In the genomic region with DNA sequence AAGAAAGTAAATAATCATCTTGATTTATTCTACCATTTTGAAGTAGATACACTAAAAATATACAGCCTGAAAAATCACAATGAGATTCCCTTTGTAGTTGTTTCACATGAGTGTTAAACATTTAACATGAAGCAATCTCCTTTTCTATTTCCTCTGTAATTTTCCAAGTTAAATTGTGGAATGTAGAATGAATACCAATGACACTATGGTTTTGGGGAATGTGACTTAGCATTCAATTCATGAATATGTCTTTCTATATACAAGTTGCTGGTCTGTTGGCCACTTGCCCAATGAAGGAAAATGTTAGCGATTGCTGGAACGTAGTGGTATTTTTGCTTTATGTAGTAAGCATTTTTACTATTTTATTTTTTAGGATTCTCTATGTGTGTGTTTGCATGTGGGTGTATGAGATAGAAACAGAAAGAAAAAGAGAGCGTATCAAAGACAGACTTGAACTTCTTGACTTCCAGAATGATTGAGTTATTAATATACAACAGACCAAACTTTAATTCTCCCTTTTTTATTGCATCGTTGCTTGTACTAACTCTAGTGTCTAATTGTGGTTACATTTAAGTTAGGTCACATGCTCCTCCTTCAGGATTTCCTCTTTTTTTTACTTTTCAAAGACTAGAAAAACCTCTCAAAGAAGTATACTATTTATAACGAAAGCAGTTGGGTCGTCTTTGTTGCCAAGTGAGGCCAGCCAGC, we compare ENCODE assay signal across 8 cellular contexts. TPM values are rescaled to one million over a fixed set of nuclear protein-coding genes. Genes with fewer than 3 reads are reported as not detected.
DNase-seq lines count a peak whose midpoint lies in the region; ATAC-seq and TF ChIP-seq lines count a peak whose summit lies in the region.

No MANE protein-coding gene starts in this region.

- no peak overlapping the region for H4K5ac ChIP-seq in mesendoderm (ENCODE audit: low read length)

- H2BK15ac ChIP-seq in mesendoderm (replicated peaks; ENCODE audit: low read depth) = no peak overlapping the region

- no peak overlapping the region for H2AK5ac ChIP-seq in mesendoderm (ENCODE audit: low read length)

- TF ChIP-seq CTCF in dorsolateral prefrontal cortex (IDR thresholded peaks at IDR 0.05 in 54 of 56, conservative IDR thresholded peaks at IDR 0.05 in 2 of 56; ENCODE audit: low read depth in 1 of 56, partially characterized antibody in 56 of 56) = no peak

- peak overlapping the region; percentile 51 to 77 (median 68) for H3K4me2 ChIP-seq in BLaER1 treated with 17β-estradiol and CSF1 and Interleukin-3, amounts not matched to agents 10 nM and 100 nM
- H3K4me2 ChIP-seq in mesendoderm (ENCODE audit: low read length) = no peak overlapping the region

- no peaks in the 10 kb centered on the region for H3K36me3 ChIP-seq in BLaER1 treated with 17β-estradiol and CSF1 and Interleukin-3, amounts not matched to agents 10 nM and 100 nM
- H3K36me3 ChIP-seq in mesendoderm (ENCODE audit: control insufficient read depth, insufficient read depth, low read length) = no peaks in the 10 kb centered on the region

- intact Hi-C loops in dorsolateral prefrontal cortex (cut with DNase I) = no loop called here

- no peak overlapping the region for H3K23ac ChIP-seq in mesendoderm (ENCODE audit: low read length)

- H2BK120ac ChIP-seq in mesendoderm (ENCODE audit: low read depth, low read length) = no peak overlapping the region

- H3K9ac ChIP-seq in BLaER1 treated with 17β-estradiol and CSF1 and Interleukin-3, amounts not matched to agents 10 nM and 100 nM = peak overlapping the region in 3 of 11 experiments; percentile 40 to 41 (median 41); a peak in 2 of 22 replicates
- no peak overlapping the region for H3K9ac ChIP-seq in mesendoderm (ENCODE audit: low read length)

- H3K56ac ChIP-seq in mesendoderm (ENCODE audit: low read length) = no peak overlapping the region

- no peak overlapping the region for H3K4ac ChIP-seq in mesendoderm (ENCODE audit: low read depth, low read length)

- peaks cover 36% of the 10 kb centered on the region for H3K27me3 Mint-ChIP-seq in stimulated activated naive CD8-positive, alpha-beta T cell treated with anti-CD3 and anti-CD28 coated beads, Interleukin-15, amount 100 ng/mL, for 72 hours

- peaks cover 0 to 27% (median 21%) of the 10 kb centered on the region in 11 experiments; a peak in 16 of 22 replicates for H4K20me1 ChIP-seq in BLaER1 treated with 17β-estradiol and CSF1 and Interleukin-3, amounts not matched to agents 10 nM and 100 nM

- H3K4me3 Mint-ChIP-seq in stimulated activated naive CD8-positive, alpha-beta T cell treated with anti-CD3 and anti-CD28 coated beads, Interleukin-15, amount 100 ng/mL, for 72 hours = peak overlapping the region; percentile 73 to 88

- no peaks in the 10 kb centered on the region for H3K9me3 ChIP-seq in BLaER1 treated with 17β-estradiol and CSF1 and Interleukin-3, amounts not matched to agents 10 nM and 100 nM (replicated peaks in 1 of 11)

- H3K27me3 ChIP-seq in BLaER1 treated with 17β-estradiol and CSF1 and Interleukin-3, amounts not matched to agents 10 nM and 100 nM = peaks cover 47 to 87% (median 51%) of the 10 kb centered on the region in 11 experiments
- no peaks in the 10 kb centered on the region for H3K27me3 ChIP-seq in dorsolateral prefrontal cortex
- no peaks in the 10 kb centered on the region for H3K27me3 ChIP-seq in mesendoderm (ENCODE audit: insufficient read depth, low read length, poor library complexity)

- DNase-seq in NCI-H460 (ENCODE audit: extremely low read depth, low read depth) (peak; percentile 92), dorsolateral prefrontal cortex (no peak), SHP77 treated with DMSO at 0.1 percent for 48 hours (lab: John Stamatoyannopoulos, UW) (no peak), mesendoderm (no peak), NCI-H1417 treated with DMSO at 0.1 percent for 48 hours (lab: John Stamatoyannopoulos, UW) (no peak)
- no peak for DNase-seq in stimulated activated naive CD8-positive, alpha-beta T cell treated with anti-CD3 and anti-CD28 coated beads, Interleukin-15, amount 100 ng/mL, for 72 hours

- peak; percentile 23 for ATAC-seq in GM21529 (IDR thresholded peaks at IDR 0.05; ENCODE audit: unreplicated experiment)
- peak; percentile 10 for ATAC-seq in stimulated activated naive CD8-positive, alpha-beta T cell treated with anti-CD3 and anti-CD28 coated beads, Interleukin-15, amount 100 ng/mL, for 72 hours

- peak overlapping the region; percentile 19 to 43 for H3K27ac Mint-ChIP-seq in stimulated activated naive CD8-positive, alpha-beta T cell treated with anti-CD3 and anti-CD28 coated beads, Interleukin-15, amount 100 ng/mL, for 72 hours

- H3K79me2 ChIP-seq in mesendoderm (ENCODE audit: control insufficient read depth, insufficient read depth, low read length) = no peaks in the 10 kb centered on the region

- no peaks in the 10 kb centered on the region for H3K79me1 ChIP-seq in mesendoderm (ENCODE audit: low read length)

- H3K18ac ChIP-seq in mesendoderm (ENCODE audit: low read length) = no peak overlapping the region

- H3K4me1 ChIP-seq in BLaER1 treated with 17β-estradiol and CSF1 and Interleukin-3, amounts not matched to agents 10 nM and 100 nM = peaks cover 31 to 47% (median 39%) of the 10 kb centered on the region in 10 experiments
- no peaks in the 10 kb centered on the region for H3K4me1 ChIP-seq in mesendoderm (ENCODE audit: control insufficient read depth, low read depth, low read length)

- no peak overlapping the region for H4K8ac ChIP-seq in mesendoderm (ENCODE audit: low read depth, low read length)

- H3K4me3 ChIP-seq in BLaER1 treated with 17β-estradiol and CSF1 and Interleukin-3, amounts not matched to agents 10 nM and 100 nM = peak overlapping the region in 5 of 10 experiments; percentile 16 to 42 (median 37); a peak in 4 of 20 replicates
- H3K4me3 ChIP-seq in dorsolateral prefrontal cortex (peak overlapping the region in 54 of 59 donors; percentile 6 to 87 (median 69)), mesendoderm (ENCODE audit: low read length) (no peak overlapping the region)

- WGBS in mesendoderm (ENCODE audit: extremely low coverage, insufficient coverage, low lambda C conversion rate) = no CpG with 5 or more reads among the region's 6 CpGs

- H2BK5ac ChIP-seq in mesendoderm (ENCODE audit: low read length) = no peak overlapping the region

- H3K27ac ChIP-seq in BLaER1 treated with 17β-estradiol and CSF1 and Interleukin-3, amounts not matched to agents 10 nM and 100 nM = peak overlapping the region in 4 of 11 experiments; percentile 37 to 49 (median 46); a peak in 5 of 22 replicates
- H3K27ac ChIP-seq in dorsolateral prefrontal cortex (peak overlapping the region in 47 of 59 donors; percentile 2 to 92 (median 55)), mesendoderm (ENCODE audit: low read depth, low read length) (no peak overlapping the region)

- H3K4me1 Mint-ChIP-seq in stimulated activated naive CD8-positive, alpha-beta T cell treated with anti-CD3 and anti-CD28 coated beads, Interleukin-15, amount 100 ng/mL, for 72 hours = peaks cover 15% of the 10 kb centered on the region

- no peaks in the 10 kb centered on the region for H3K9me3 Mint-ChIP-seq in stimulated activated naive CD8-positive, alpha-beta T cell treated with anti-CD3 and anti-CD28 coated beads, Interleukin-15, amount 100 ng/mL, for 72 hours

RNA-seq across cellular contexts. Expression of gene TGFB2, which starts 5.9 kb away (rescaled TPM):
- 46.5 and 52.7 TPM in 2 replicates for total RNA-seq in NCI-H460 (2014; rRNA removed; shearing (Covaris generic))
- 13.2 and 16.8 TPM in 2 replicates for polyA plus RNA-seq in NCI-H460 (2014; cell fraction: nucleus; rRNA removed)
- 10 to 100 TPM; 15.0 to 77.8 (median 33.8) TPM for total RNA-seq in dorsolateral prefrontal cortex
- polyA plus RNA-seq in mesendoderm (2013, experiment 1 of 2) = 0.97 TPM
- polyA plus RNA-seq in mesendoderm (2013, experiment 2 of 2) = 0.81 TPM
